10 cellular contexts compared by ENCODE assay signal in the genomic region with DNA sequence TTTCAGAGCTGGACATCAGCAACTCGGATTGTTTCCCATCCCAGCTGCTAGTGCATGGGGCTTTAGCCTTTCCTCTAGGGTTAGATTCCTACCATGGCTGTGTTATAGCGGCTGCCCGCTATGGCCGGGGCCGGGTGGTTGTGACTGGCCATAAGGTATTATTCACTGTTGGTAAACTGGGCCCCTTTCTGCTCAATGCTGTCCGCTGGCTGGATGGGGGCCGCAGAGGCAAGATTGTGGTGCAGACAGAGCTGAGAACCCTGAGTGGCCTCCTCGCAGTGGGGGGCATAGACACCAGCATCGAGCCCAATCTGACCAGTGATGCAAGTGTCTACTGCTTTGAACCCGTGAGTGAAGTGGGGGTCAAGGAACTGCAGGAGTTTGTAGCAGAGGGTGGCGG. TPM values are rescaled to one million over a fixed set of nuclear protein-coding genes. Genes with fewer than 3 reads are reported as not detected.
"Had no signal": no experiment of that assay in that cellular context is flagged by ENCODE, and none has a peak within 500 bp of the region (broad histone marks: within the 10 kb centered on the region; RNA-seq: fewer than 3 reads in every experiment).

No MANE protein-coding gene starts in this region.

RNA-seq across cellular contexts. Expression of a gene that starts 26.5 kb away (rescaled TPM):
- total RNA-seq: activated CD8-positive, alpha-beta memory T cell treated with anti-CD3 and anti-CD28 coated beads, Interleukin-2, amount 10 ng/mL, durations not matched to agents 7 days and 5 days; activated naive CD4-positive, alpha-beta T cell treated with anti-CD3 and anti-CD28 coated beads for 36 hours; adrenal gland; kidney epithelial cell; lung microvascular endothelial cell; vagina had no signal
- polyA plus RNA-seq: immature natural killer cell, neural cell, pancreas, psoas muscle had no signal
